ENCODE assay signal across 1 cellular context in genomic region chr1:204076891-204077290, GRCh38.
TF ChIP-seq lines count a peak whose summit lies in the region.

No MANE protein-coding gene starts in this region.

TF ChIP-seq in HepG2, 621 proteins besides CTCF, POLR2A, EP300 and RAD21:
- no peak for TF ChIP-seq ZNF530 (CRISPR knock-in tag; IDR thresholded peaks at IDR 0.05; ENCODE audit: low read depth)
- no peak for TF ChIP-seq NFRKB (IDR thresholded peaks at IDR 0.05)
- no peak for TF ChIP-seq JDP2 (CRISPR knock-in tag; IDR thresholded peaks at IDR 0.05; ENCODE audit: borderline replicate concordance)
